In genomic region chr2:96940026-96940601, GRCh38 we compare ENCODE assay signal across 2 cellular contexts.
A peak's percentile ranks its signal among the peaks of the same experiment; 100 is the strongest.
TF ChIP-seq lines count a peak whose summit lies in the region.

No MANE protein-coding gene starts in this region.

TF ChIP-seq in HEK293, 187 proteins besides CTCF, POLR2A, EP300 and RAD21:
- TF ChIP-seq ZBTB1 (tag by site-specific recombination; IDR thresholded peaks at IDR 0.05) (no peak), ZIC2 (tag by site-specific recombination; IDR thresholded peaks at IDR 0.05) (peak; percentile 53)

TF ChIP-seq in H1, 55 proteins besides CTCF, POLR2A, EP300 and RAD21:
- TF ChIP-seq KDM1A (IDR thresholded peaks at IDR 0.05; ENCODE audit: borderline replicate concordance, low read length) (no peak), BRCA1 (IDR thresholded peaks at IDR 0.05; ENCODE audit: low read depth, low read length) (no peak), ATF2 (IDR thresholded peaks at IDR 0.05; ENCODE audit: low read length) (no peak), SAP30 (IDR thresholded peaks at IDR 0.05; ENCODE audit: insufficient read depth, insufficient replicate concordance, low read length) (no peak), CHD2 (IDR thresholded peaks at IDR 0.05; ENCODE audit: low read length) (no peak), BACH1 (IDR thresholded peaks at IDR 0.05; ENCODE audit: low read length) (no peak)
TF ChIP-seq in H1: peak in this region for 0.
